Comparison of ENCODE assay signal across 8 cellular contexts in genomic region chr12:124927325-124928094, GRCh38. TPM values are rescaled to one million over a fixed set of nuclear protein-coding genes. Genes with fewer than 3 reads are reported as not detected.
A peak's percentile ranks its signal among the peaks of the same experiment; 100 is the strongest.
DNase-seq lines count a peak whose midpoint lies in the region; ATAC-seq and TF ChIP-seq lines count a peak whose summit lies in the region.

No MANE protein-coding gene starts in this region.

- H3K27ac Mint-ChIP-seq in glutamatergic neuron (ENCODE audit: unreplicated experiment): peak overlapping the region; percentile 92

- no peaks in the 10 kb centered on the region for H3K9me3 ChIP-seq in upper lobe of right lung

- TF ChIP-seq POLR2A in NB4 (IDR thresholded peaks at IDR 0.05; ENCODE audit: extremely low read depth, insufficient read length): no peak

- peak; percentile 85 for ATAC-seq in upper lobe of right lung

- H3K27me3 Mint-ChIP-seq in glutamatergic neuron (ENCODE audit: unreplicated experiment): peaks cover 17% of the 10 kb centered on the region

- H3K27ac ChIP-seq in upper lobe of right lung: peak overlapping the region; percentile 87

- DNase-seq in Caki2 (ENCODE audit: low read depth) (peak; percentile 92), H7 (peak; percentile 91), NB4 (ENCODE audit: low read depth) (peak; percentile 89), glutamatergic neuron (peak; percentile 91), pons (ENCODE audit: low spot score) (peak; percentile 97), upper lobe of right lung (peak; percentile 92), NCI-H345 (lab: John Stamatoyannopoulos, UW) (no peak)
- peak; percentile 96 for DNase-seq in activated effector memory CD4-positive, alpha-beta T cell treated with anti-CD3 and anti-CD28 coated beads, Interleukin-2, amount 50 U/mL, for 16 hours

- no peaks in the 10 kb centered on the region for H3K36me3 Mint-ChIP-seq in glutamatergic neuron (ENCODE audit: unreplicated experiment)

- H3K4me3 ChIP-seq in H7 (ENCODE audit: insufficient read depth, low read depth, low read length) (peak overlapping the region; percentile 73), NB4 (ENCODE audit: low read depth, low read length) (peak overlapping the region; percentile 94), upper lobe of right lung (peak overlapping the region; percentile 51)

- H3K36me3 ChIP-seq in H7 (replicated peaks; ENCODE audit: control insufficient read depth, insufficient read depth, low read length): no peaks in the 10 kb centered on the region
- H3K36me3 ChIP-seq in upper lobe of right lung: no peaks in the 10 kb centered on the region

- peaks cover 22% of the 10 kb centered on the region for H3K9me3 Mint-ChIP-seq in glutamatergic neuron (ENCODE audit: unreplicated experiment)

- TF ChIP-seq CTCF in NB4 (IDR thresholded peaks at IDR 0.05; ENCODE audit: low read depth, low read length): no peak
- TF ChIP-seq CTCF in glutamatergic neuron (IDR thresholded peaks at IDR 0.05; ENCODE audit: partially characterized antibody, unreplicated experiment): no peak
- TF ChIP-seq CTCF in upper lobe of right lung (IDR thresholded peaks at IDR 0.05): no peak

- H3K4me3 Mint-ChIP-seq in glutamatergic neuron (ENCODE audit: unreplicated experiment): peak overlapping the region; percentile 93

- H3K27me3 ChIP-seq in H7 (ENCODE audit: control insufficient read depth, insufficient read depth, low read length) (no peaks in the 10 kb centered on the region), upper lobe of right lung (no peaks in the 10 kb centered on the region)

- in situ Hi-C loops in Caki2 (cut with HindIII; ENCODE audit: low pct_unique_long_range_greater_than_20kb, low sequenced_read_pairs): no loop called here

- peaks cover 6% of the 10 kb centered on the region for H3K4me1 Mint-ChIP-seq in glutamatergic neuron (ENCODE audit: low read depth, unreplicated experiment)

- H3K4me1 ChIP-seq in upper lobe of right lung: peaks cover 12% of the 10 kb centered on the region

- intact Hi-C loops in upper lobe of right lung (cut with DNase I): no loop called here

RNA-seq across cellular contexts. Expression of gene UBC, which starts 13.1 kb away (rescaled TPM):
- 1,534 and 1,708 TPM in 2 replicates for total RNA-seq in Caki2 (2014; rRNA removed; shearing (Covaris generic); ENCODE audit: low replicate concordance)
- total RNA-seq in H7 (2014; rRNA removed; shearing (Covaris generic)): 1,051 and 1,131 TPM in 2 replicates
- 966 TPM for total RNA-seq in glutamatergic neuron (ENCODE audit: unreplicated experiment)
- total RNA-seq in upper lobe of right lung: 1,107 TPM
